In the genomic region with DNA sequence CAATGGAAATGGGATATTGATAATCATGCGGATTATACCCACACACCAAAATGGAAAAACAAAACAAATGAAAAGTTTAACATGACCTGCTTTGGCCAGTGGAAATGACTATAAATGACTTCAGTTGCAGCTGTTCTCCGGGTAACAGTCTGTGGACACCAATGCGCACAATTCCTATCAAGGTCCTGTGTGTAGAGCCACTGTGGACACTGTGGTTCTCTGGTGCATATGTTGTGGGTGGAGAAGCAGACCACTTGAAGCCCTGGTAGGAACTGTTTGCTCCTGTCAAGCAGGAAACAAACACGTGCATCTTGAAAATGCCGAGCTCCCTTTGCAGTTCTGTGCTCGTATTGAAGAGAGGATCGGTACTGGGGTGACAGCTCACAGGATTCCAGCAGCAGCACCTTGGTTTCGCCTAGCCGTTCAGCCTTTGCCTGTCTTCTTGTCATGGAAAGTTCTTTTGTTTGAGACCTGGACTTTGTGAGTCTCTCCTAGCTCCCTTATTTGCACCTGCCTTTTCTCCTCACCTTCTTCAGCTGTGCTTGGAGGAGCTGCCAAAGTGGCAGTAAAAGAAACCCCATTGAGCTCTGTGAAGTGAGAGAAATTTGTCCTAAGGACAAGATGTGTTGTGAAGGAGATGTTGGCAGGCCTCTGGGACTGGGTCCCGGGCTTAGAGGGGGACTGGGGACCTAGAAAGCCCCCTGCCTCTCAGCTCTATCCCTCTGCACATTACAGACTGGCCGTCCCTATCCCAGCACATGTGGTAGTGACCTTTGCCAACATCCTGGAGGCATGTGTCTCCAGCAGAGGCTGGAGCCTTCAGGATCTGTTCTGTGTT, we compare ENCODE assay signal across 13 cellular contexts. TPM values are rescaled to one million over a fixed set of nuclear protein-coding genes. Genes with fewer than 3 reads are reported as not detected.
DNase-seq lines count a peak whose midpoint lies in the region; ATAC-seq and TF ChIP-seq lines count a peak whose summit lies in the region.
"Had no signal": no experiment of that assay in that cellular context is flagged by ENCODE, and none has a peak within 500 bp of the region (broad histone marks: within the 10 kb centered on the region; RNA-seq: fewer than 3 reads in every experiment).

No MANE protein-coding gene starts in this region.

- no peak overlapping the region for H2AFZ ChIP-seq in DND-41 (ENCODE audit: low read depth, low read length)

- H3K9me3 ChIP-seq in DND-41 (ENCODE audit: insufficient read depth, low read length, severe bottlenecking): no peaks in the 10 kb centered on the region

- no peak for TF ChIP-seq CTCF in DND-41 (IDR thresholded peaks at IDR 0.05; ENCODE audit: borderline replicate concordance, extremely low read depth, low read length, poor library complexity, severe bottlenecking)

- peak; percentile 28 for DNase-seq in NCI-H2107 treated with DMSO at 0.1 percent for 48 hours (lab: John Stamatoyannopoulos, UW; ENCODE audit: unreplicated experiment)
- no peak for DNase-seq in NCI-H2107 (lab: John Stamatoyannopoulos, UW)
- no peak for DNase-seq in DND-41
- DNase-seq in activated T-helper 1 cell treated with anti-CD3 and anti-CD28 coated beads, Interleukin-12 subunit alpha, Interleukin-12 subunit beta, Interleukin-2, Interleukin-4 antibody, amounts not matched to agents 30 ng/mL and 10 ng/mL and 1 ng/mL, durations not matched to agents 14 hours and 24 hours and 36 hours (ENCODE audit: low spot score): no peak
- no peak for DNase-seq in natural killer cell treated with Interleukin-12 subunit alpha and Interleukin-12 subunit beta and Interleukin-15 and Interleukin-18, amount 100 ng/mL, for 72 hours (ENCODE audit: low spot score)
- no peak for DNase-seq in NCI-H226
- DNase-seq: activated CD4-positive, CD25-positive, alpha-beta regulatory T cell; GDM1; left cardiac atrium had no signal

- H4K20me1 ChIP-seq in DND-41 (ENCODE audit: insufficient read depth, low read length): peaks cover 65% of the 10 kb centered on the region

- H3K36me3 ChIP-seq in DND-41 (ENCODE audit: insufficient read depth, low read length): peaks cover 12% of the 10 kb centered on the region

- no peak overlapping the region for H3K4me3 ChIP-seq in DND-41 (ENCODE audit: low read depth in 1 of 2, low read length in 2 of 2)

- ATAC-seq in DND-41 (ENCODE audit: insufficient read depth, low read depth) (no peak), HG02870 (IDR thresholded peaks at IDR 0.05; ENCODE audit: unreplicated experiment) (no peak), GM21381 (IDR thresholded peaks at IDR 0.05; ENCODE audit: unreplicated experiment) (no peak)
- ATAC-seq in natural killer cell treated with Interleukin-12 subunit alpha and Interleukin-12 subunit beta and Interleukin-15 and Interleukin-18, amount 100 ng/mL, for 72 hours: no peak
- ATAC-seq: left cardiac atrium, SK-N-SH treated with all-trans-retinoic acid at 6 μM for 48 hours had no signal

- H3K9me3 Mint-ChIP-seq in activated T-helper 1 cell treated with anti-CD3 and anti-CD28 coated beads, Interleukin-12 subunit alpha, Interleukin-12 subunit beta, Interleukin-2, Interleukin-4 antibody, amounts not matched to agents 30 ng/mL and 10 ng/mL and 1 ng/mL, durations not matched to agents 14 hours and 24 hours and 36 hours: no peaks in the 10 kb centered on the region
- no peaks in the 10 kb centered on the region for H3K9me3 Mint-ChIP-seq in natural killer cell treated with Interleukin-12 subunit alpha and Interleukin-12 subunit beta and Interleukin-15 and Interleukin-18, amount 100 ng/mL, for 72 hours

- peak overlapping the region; percentile 72 for H3K27ac Mint-ChIP-seq in activated T-helper 1 cell treated with anti-CD3 and anti-CD28 coated beads, Interleukin-12 subunit alpha, Interleukin-12 subunit beta, Interleukin-2, Interleukin-4 antibody, amounts not matched to agents 30 ng/mL and 10 ng/mL and 1 ng/mL, durations not matched to agents 14 hours and 24 hours and 36 hours
- peak overlapping the region; percentile 90 to 92 for H3K27ac Mint-ChIP-seq in natural killer cell treated with Interleukin-12 subunit alpha and Interleukin-12 subunit beta and Interleukin-15 and Interleukin-18, amount 100 ng/mL, for 72 hours

- no peaks in the 10 kb centered on the region for H3K27me3 ChIP-seq in DND-41 (ENCODE audit: insufficient read depth, low read length, poor library complexity)

- peaks cover 94% of the 10 kb centered on the region for H3K4me1 Mint-ChIP-seq in activated T-helper 1 cell treated with anti-CD3 and anti-CD28 coated beads, Interleukin-12 subunit alpha, Interleukin-12 subunit beta, Interleukin-2, Interleukin-4 antibody, amounts not matched to agents 30 ng/mL and 10 ng/mL and 1 ng/mL, durations not matched to agents 14 hours and 24 hours and 36 hours (ENCODE audit: low read depth)
- H3K4me1 Mint-ChIP-seq in natural killer cell treated with Interleukin-12 subunit alpha and Interleukin-12 subunit beta and Interleukin-15 and Interleukin-18, amount 100 ng/mL, for 72 hours (ENCODE audit: low read depth in 2 of 2): peaks cover 80 to 86% of the 10 kb centered on the region in 2 donors

- H3K4me3 Mint-ChIP-seq in activated T-helper 1 cell treated with anti-CD3 and anti-CD28 coated beads, Interleukin-12 subunit alpha, Interleukin-12 subunit beta, Interleukin-2, Interleukin-4 antibody, amounts not matched to agents 30 ng/mL and 10 ng/mL and 1 ng/mL, durations not matched to agents 14 hours and 24 hours and 36 hours: peak overlapping the region; percentile 40
- H3K4me3 Mint-ChIP-seq in natural killer cell treated with Interleukin-12 subunit alpha and Interleukin-12 subunit beta and Interleukin-15 and Interleukin-18, amount 100 ng/mL, for 72 hours: peak overlapping the region; percentile 78

- H3K79me2 ChIP-seq in DND-41 (ENCODE audit: insufficient read depth, low read length): peaks cover 94% of the 10 kb centered on the region

- H3K9ac ChIP-seq in DND-41 (ENCODE audit: low read depth, low read length): no peak overlapping the region

- H3K27ac ChIP-seq in DND-41 (ENCODE audit: low read length): peak overlapping the region; percentile 28; the same call in 1 of the 2 replicates
- H3K27ac ChIP-seq: 22Rv1 had no signal

- intact Hi-C loops in activated T-helper 1 cell treated with anti-CD3 and anti-CD28 coated beads, Interleukin-12 subunit alpha, Interleukin-12 subunit beta, Interleukin-2, Interleukin-4 antibody, amounts not matched to agents 30 ng/mL and 10 ng/mL and 1 ng/mL, durations not matched to agents 14 hours and 24 hours and 36 hours (cut with micrococcal nuclease): loop anchor here (1.0 to 2.0 kb wide), 4 partner anchors 13 to 201 kb away; no protein-coding TSS in a partner anchor

- peaks cover 28% of the 10 kb centered on the region for H3K36me3 Mint-ChIP-seq in activated T-helper 1 cell treated with anti-CD3 and anti-CD28 coated beads, Interleukin-12 subunit alpha, Interleukin-12 subunit beta, Interleukin-2, Interleukin-4 antibody, amounts not matched to agents 30 ng/mL and 10 ng/mL and 1 ng/mL, durations not matched to agents 14 hours and 24 hours and 36 hours (ENCODE audit: low read depth)
- H3K36me3 Mint-ChIP-seq in natural killer cell treated with Interleukin-12 subunit alpha and Interleukin-12 subunit beta and Interleukin-15 and Interleukin-18, amount 100 ng/mL, for 72 hours: no peaks in the 10 kb centered on the region

- H3K4me2 ChIP-seq in DND-41 (ENCODE audit: insufficient read depth, low read length): no peak overlapping the region

- 0 out of 2 replicates have a peak, but pooled peaks cover 2% of the 10 kb centered on the region for H3K4me1 ChIP-seq in DND-41 (ENCODE audit: insufficient read depth, low read length)

- H3K27me3 Mint-ChIP-seq in activated T-helper 1 cell treated with anti-CD3 and anti-CD28 coated beads, Interleukin-12 subunit alpha, Interleukin-12 subunit beta, Interleukin-2, Interleukin-4 antibody, amounts not matched to agents 30 ng/mL and 10 ng/mL and 1 ng/mL, durations not matched to agents 14 hours and 24 hours and 36 hours (ENCODE audit: insufficient read depth): no peaks in the 10 kb centered on the region
- no peaks in the 10 kb centered on the region for H3K27me3 Mint-ChIP-seq in natural killer cell treated with Interleukin-12 subunit alpha and Interleukin-12 subunit beta and Interleukin-15 and Interleukin-18, amount 100 ng/mL, for 72 hours

RNA-seq across cellular contexts. Expression of a gene that starts 33.0 kb away (rescaled TPM):
- 79.9 and 86.8 TPM in 2 replicates for total RNA-seq in activated T-helper 1 cell treated with anti-CD3 and anti-CD28 coated beads, Interleukin-12 subunit alpha, Interleukin-12 subunit beta, Interleukin-2, Interleukin-4 antibody, amounts not matched to agents 30 ng/mL and 10 ng/mL and 1 ng/mL, durations not matched to agents 14 hours and 24 hours and 36 hours
- 10 to 100 TPM; 44.7 to 47.4 TPM for total RNA-seq in natural killer cell treated with Interleukin-12 subunit alpha and Interleukin-12 subunit beta and Interleukin-15 and Interleukin-18, amount 100 ng/mL, for 72 hours
